23 cellular contexts compared by ENCODE assay signal in the genomic region with DNA sequence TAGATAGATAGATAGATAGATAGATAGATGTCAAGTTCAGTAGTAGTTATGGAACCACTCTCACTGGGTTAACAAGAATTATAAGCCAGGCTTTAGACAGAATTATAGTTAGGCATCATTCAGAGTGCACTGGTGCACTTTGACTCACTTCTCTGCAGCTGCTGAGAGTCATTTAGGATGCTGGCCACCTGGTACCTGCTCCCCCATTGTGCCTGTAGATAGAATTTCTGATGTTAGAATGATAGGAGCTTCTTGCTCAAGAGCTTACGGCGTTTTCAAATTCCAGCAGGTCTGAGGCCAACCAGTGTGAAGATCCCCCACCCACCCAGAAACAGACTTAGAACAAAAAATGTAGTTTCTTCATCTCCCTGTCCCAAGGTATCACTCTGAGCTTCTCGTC.
"Had no signal": no experiment of that assay in that cellular context is flagged by ENCODE, and none has a peak within 500 bp of the region (broad histone marks: within the 10 kb centered on the region; RNA-seq: fewer than 3 reads in every experiment).

No MANE protein-coding gene starts in this region.

- H3K36me3 Mint-ChIP-seq: T-cell had no signal

- H3K27me3 Mint-ChIP-seq: T-cell had no signal

- ATAC-seq: HepG2, Panc1, PC-3, T-cell had no signal

- H3K4me3 Mint-ChIP-seq: T-cell had no signal

- H3K4me3 ChIP-seq: MG63 had no signal

- H3K36me3 ChIP-seq: MG63 had no signal

- H3K27ac Mint-ChIP-seq: T-cell had no signal

- H3K9ac ChIP-seq: SK-N-SH had no signal

- DNase-seq: IMR-90, Karpas-422, KG1, MG63, NCI-H1092, NCI-H1105 treated with DMSO at 0.1 percent for 48 hours, NCI-H1436, NCI-H187, NCI-H2029, NCI-H2081 treated with DMSO at 0.1 percent for 48 hours, NCI-H345, NCI-H446 treated with DMSO at 0.1 percent for 48 hours, NCI-H510A treated with DMSO at 0.1 percent for 48 hours, NCI-H526, NCI-H748 treated with DMSO at 0.1 percent for 48 hours, PC-3, SHP77, SK-N-SH, SW 1271, T-cell had no signal

- H3K4me2 ChIP-seq: SK-N-SH had no signal

- H3K27me3 ChIP-seq: MG63 had no signal

- H3K9me3 ChIP-seq: MG63, SK-N-SH had no signal

- H3K27ac ChIP-seq: RWPE1 had no signal

- H3K4me1 Mint-ChIP-seq: T-cell had no signal

- H3K9me2 ChIP-seq: SK-N-SH had no signal
